In the genomic region with DNA sequence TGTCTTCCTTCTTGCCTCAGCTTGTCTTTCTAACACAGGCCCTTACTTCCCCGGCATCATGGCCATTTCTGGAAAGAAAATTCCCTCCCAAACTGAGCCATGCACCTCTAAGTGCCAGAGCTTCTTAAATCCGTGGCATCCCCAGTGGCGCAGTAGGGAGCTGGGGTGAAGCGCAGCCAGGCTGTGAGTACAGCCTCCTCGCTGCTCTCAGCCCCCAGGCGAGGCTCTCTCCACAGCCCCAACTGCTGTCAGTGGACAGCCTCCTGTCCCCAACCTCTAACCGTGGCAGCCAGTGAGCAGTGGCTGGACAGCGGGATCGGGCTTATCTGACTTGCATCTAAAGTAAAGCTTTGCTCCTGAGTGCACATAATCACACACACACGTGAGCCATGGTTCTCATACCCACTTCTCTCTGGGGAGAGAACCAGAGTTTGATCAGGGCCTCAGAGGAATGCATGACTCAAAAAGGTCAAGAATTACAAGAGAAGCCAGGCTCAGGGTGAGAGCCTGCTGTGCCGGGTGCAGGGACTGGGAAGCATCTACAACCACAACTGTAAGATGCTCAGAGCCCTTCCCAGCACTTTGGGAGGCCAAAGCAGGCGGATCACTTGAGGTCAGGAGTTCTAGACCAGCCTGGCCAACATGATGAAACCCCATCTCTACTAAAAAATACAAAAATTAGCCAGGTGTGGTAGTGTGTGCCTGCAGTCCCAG, we compare ENCODE assay signal across 1 cellular context.
A peak's percentile ranks its signal among the peaks of the same experiment; 100 is the strongest.
TF ChIP-seq lines count a peak whose summit lies in the region.

No MANE protein-coding gene starts in this region.

TF ChIP-seq in HepG2, 621 proteins besides CTCF, POLR2A, EP300 and RAD21 (continued from another document):
- TF ChIP-seq CHCHD3 (CRISPR knock-in tag; IDR thresholded peaks at IDR 0.05) (no peak), ZSCAN22 (CRISPR knock-in tag; IDR thresholded peaks at IDR 0.05) (no peak), KDM5A (IDR thresholded peaks at IDR 0.05; ENCODE audit: borderline replicate concordance, low read length) (no peak), NFE2L2 (IDR thresholded peaks at IDR 0.05; ENCODE audit: low read length) (no peak), ARNT (IDR thresholded peaks at IDR 0.05) (no peak), HNRNPK (IDR thresholded peaks at IDR 0.05; ENCODE audit: low read depth, low read length, poor library complexity, severe bottlenecking) (no peak), ZNF296 (CRISPR knock-in tag; conservative IDR thresholded peaks at IDR 0.05) (no peak), ZBTB44 (CRISPR knock-in tag; IDR thresholded peaks at IDR 0.05) (no peak), ZNF224 (CRISPR knock-in tag; IDR thresholded peaks at IDR 0.05) (0 out of 2 replicates have a peak, but pooled peaks have one; percentile 46), FIP1L1 (IDR thresholded peaks at IDR 0.05; ENCODE audit: borderline replicate concordance, insufficient read depth, low read depth, low read length) (0 out of 2 replicates have a peak, but pooled peaks have one; percentile 48), RARA (CRISPR knock-in tag; IDR thresholded peaks at IDR 0.05) (peak; percentile 93), POLR2AphosphoS5 (IDR thresholded peaks at IDR 0.05; ENCODE audit: low read depth, low read length) (no peak), ZNF232 (CRISPR knock-in tag; IDR thresholded peaks at IDR 0.05; ENCODE audit: borderline replicate concordance) (no peak), TBP (CRISPR knock-in tag; IDR thresholded peaks at IDR 0.05) (no peak), KLF15 (CRISPR knock-in tag; IDR thresholded peaks at IDR 0.05; ENCODE audit: borderline replicate concordance) (no peak)
- TF ChIP-seq, protein P1, sequence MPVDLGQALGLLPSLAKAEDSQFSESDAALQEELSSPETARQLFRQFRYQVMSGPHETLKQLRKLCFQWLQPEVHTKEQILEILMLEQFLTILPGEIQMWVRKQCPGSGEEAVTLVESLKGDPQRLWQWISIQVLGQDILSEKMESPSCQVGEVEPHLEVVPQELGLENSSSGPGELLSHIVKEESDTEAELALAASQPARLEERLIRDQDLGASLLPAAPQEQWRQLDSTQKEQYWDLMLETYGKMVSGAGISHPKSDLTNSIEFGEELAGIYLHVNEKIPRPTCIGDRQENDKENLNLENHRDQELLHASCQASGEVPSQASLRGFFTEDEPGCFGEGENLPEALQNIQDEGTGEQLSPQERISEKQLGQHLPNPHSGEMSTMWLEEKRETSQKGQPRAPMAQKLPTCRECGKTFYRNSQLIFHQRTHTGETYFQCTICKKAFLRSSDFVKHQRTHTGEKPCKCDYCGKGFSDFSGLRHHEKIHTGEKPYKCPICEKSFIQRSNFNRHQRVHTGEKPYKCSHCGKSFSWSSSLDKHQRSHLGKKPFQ (CRISPR knock-in tag; IDR thresholded peaks at IDR 0.05; ENCODE audit: insufficient replicate concordance): peak; percentile 51
- TF ChIP-seq, protein P2, sequence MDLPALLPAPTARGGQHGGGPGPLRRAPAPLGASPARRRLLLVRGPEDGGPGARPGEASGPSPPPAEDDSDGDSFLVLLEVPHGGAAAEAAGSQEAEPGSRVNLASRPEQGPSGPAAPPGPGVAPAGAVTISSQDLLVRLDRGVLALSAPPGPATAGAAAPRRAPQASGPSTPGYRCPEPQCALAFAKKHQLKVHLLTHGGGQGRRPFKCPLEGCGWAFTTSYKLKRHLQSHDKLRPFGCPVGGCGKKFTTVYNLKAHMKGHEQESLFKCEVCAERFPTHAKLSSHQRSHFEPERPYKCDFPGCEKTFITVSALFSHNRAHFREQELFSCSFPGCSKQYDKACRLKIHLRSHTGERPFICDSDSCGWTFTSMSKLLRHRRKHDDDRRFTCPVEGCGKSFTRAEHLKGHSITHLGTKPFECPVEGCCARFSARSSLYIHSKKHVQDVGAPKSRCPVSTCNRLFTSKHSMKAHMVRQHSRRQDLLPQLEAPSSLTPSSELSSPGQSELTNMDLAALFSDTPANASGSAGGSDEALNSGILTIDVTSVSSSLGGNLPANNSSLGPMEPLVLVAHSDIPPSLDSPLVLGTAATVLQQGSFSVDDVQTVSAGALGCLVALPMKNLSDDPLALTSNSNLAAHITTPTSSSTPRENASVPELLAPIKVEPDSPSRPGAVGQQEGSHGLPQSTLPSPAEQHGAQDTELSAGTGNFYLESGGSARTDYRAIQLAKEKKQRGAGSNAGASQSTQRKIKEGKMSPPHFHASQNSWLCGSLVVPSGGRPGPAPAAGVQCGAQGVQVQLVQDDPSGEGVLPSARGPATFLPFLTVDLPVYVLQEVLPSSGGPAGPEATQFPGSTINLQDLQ (CRISPR knock-in tag; IDR thresholded peaks at IDR 0.05): no peak
